ENCODE assay signal across 10 cellular contexts in the genomic region with DNA sequence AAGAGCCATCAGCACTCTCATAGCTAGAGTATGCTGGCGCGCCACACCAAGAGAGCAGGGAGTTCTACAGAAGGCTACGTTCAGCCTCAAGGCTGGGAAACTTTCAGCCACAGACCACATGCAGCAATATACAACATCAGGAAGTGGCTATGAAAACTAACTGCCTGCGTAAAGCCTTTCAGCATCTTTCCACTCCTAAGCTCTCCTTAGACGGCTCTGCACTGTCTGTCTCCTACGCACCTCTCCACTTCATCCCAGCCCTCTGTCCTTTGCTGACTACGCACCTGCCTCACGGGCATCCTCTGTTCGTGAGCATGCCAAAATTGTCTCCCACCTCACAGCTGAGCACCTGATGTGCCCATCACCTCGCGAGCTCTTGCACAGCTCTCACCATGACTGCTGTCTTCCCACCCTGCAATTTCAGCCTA. TPM values are rescaled to one million over a fixed set of nuclear protein-coding genes. Genes with fewer than 3 reads are reported as not detected.
DNase-seq lines count a peak whose midpoint lies in the region; ATAC-seq and TF ChIP-seq lines count a peak whose summit lies in the region.
"Had no signal": no experiment of that assay in that cellular context is flagged by ENCODE, and none has a peak within 500 bp of the region (broad histone marks: within the 10 kb centered on the region; RNA-seq: fewer than 3 reads in every experiment).

No MANE protein-coding gene starts in this region.

- DNase-seq in activated CD4-positive, CD25-positive, alpha-beta regulatory T cell (lab: John Stamatoyannopoulos, UW): no peak
- DNase-seq in activated CD8-positive, alpha-beta T cell treated with anti-CD3 and anti-CD28 coated beads for 36 hours: peak; percentile 82
- DNase-seq in mesenchymal stem cell (no peak), upper lobe of right lung (no peak), NCI-H69 (lab: John Stamatoyannopoulos, UW) (no peak)
- DNase-seq: SJCRH30 had no signal

- H2BK120ac ChIP-seq in mesenchymal stem cell (ENCODE audit: low read depth, low read length): no peak overlapping the region

- no peaks in the 10 kb centered on the region for H3K27me3 ChIP-seq in mesenchymal stem cell (ENCODE audit: control insufficient read depth in 1 of 2, insufficient read depth in 1 of 2, low read length in 2 of 2)
- H3K27me3 ChIP-seq in upper lobe of right lung: no peaks in the 10 kb centered on the region
- H3K27me3 ChIP-seq: SJCRH30 had no signal

- peaks cover 47% of the 10 kb centered on the region for H3K36me3 Mint-ChIP-seq in activated CD8-positive, alpha-beta T cell treated with anti-CD3 and anti-CD28 coated beads for 36 hours (ENCODE audit: low read depth)

- H3K14ac ChIP-seq in mesenchymal stem cell (ENCODE audit: low read length in 2 of 2): no peak overlapping the region

- H3K27ac ChIP-seq in mesenchymal stem cell (ENCODE audit: low read length, poor library complexity, severe bottlenecking) (no peak overlapping the region), upper lobe of right lung (no peak overlapping the region)
- H3K27ac ChIP-seq: SJCRH30 had no signal

- CTCF ChIA-PET in activated CD8-positive, alpha-beta T cell treated with anti-CD3 and anti-CD28 coated beads for 36 hours (lab: Charles Lee): interaction anchor here (0.7 to 9.1 kb wide), 7 partner anchors 9 to 580 kb away, joined by 3 to 92 read pairs (median 3); a partner anchor contains a TSS

- POLR2A ChIA-PET in activated CD8-positive, alpha-beta T cell treated with anti-CD3 and anti-CD28 coated beads for 36 hours (lab: Charles Lee): interaction anchor here (0.8 to 3.1 kb wide), 9 partner anchors 9 to 179 kb away, joined by 3 to 61 read pairs (median 4); a partner anchor contains a TSS

- H3K4me1 ChIP-seq in mesenchymal stem cell (ENCODE audit: control insufficient read depth, insufficient read depth, low read depth, low read length) (no peaks in the 10 kb centered on the region), upper lobe of right lung (no peaks in the 10 kb centered on the region)
- H3K4me1 ChIP-seq: SJCRH30 had no signal

- no peak overlapping the region for H4K91ac ChIP-seq in mesenchymal stem cell (ENCODE audit: low read length)

- H3K36me3 ChIP-seq in mesenchymal stem cell (ENCODE audit: control insufficient read depth in 1 of 2, insufficient read depth in 2 of 2, low read depth in 1 of 2, low read length in 2 of 2) (peaks cover 10 to 30% of the 10 kb centered on the region in 2 experiments), upper lobe of right lung (peaks cover 17% of the 10 kb centered on the region)

- peaks cover 21% of the 10 kb centered on the region for H3K79me1 ChIP-seq in mesenchymal stem cell (replicated peaks; ENCODE audit: low read length, poor library complexity, severe bottlenecking)

- peak; percentile 90 to 92 for ATAC-seq in activated CD4-positive, CD25-positive, alpha-beta regulatory T cell treated with anti-CD3 and anti-CD28 coated beads, Interleukin-2, amount 50 U/mL, for 24 hours
- peak; percentile 89 for ATAC-seq in activated CD8-positive, alpha-beta T cell treated with anti-CD3 and anti-CD28 coated beads for 36 hours
- ATAC-seq in upper lobe of right lung (peak; percentile 30), GM18868 (IDR thresholded peaks at IDR 0.05; ENCODE audit: unreplicated experiment) (no peak), HG03378 (IDR thresholded peaks at IDR 0.05; ENCODE audit: unreplicated experiment) (no peak)
- ATAC-seq: left lobe of liver had no signal

- no peak overlapping the region for H3K9ac ChIP-seq in mesenchymal stem cell (ENCODE audit: low read length)

- H3K9me3 ChIP-seq in mesenchymal stem cell (ENCODE audit: control insufficient read depth, low read length) (no peaks in the 10 kb centered on the region), upper lobe of right lung (no peaks in the 10 kb centered on the region)
- H3K9me3 ChIP-seq: SJCRH30 had no signal

- H3K9me3 Mint-ChIP-seq in activated CD8-positive, alpha-beta T cell treated with anti-CD3 and anti-CD28 coated beads for 36 hours: no peaks in the 10 kb centered on the region

- H3K4ac ChIP-seq in mesenchymal stem cell (ENCODE audit: low read depth in 1 of 2, low read length in 2 of 2): no peak overlapping the region

- H2BK15ac ChIP-seq in mesenchymal stem cell (ENCODE audit: low read depth, poor library complexity, severe bottlenecking): no peak overlapping the region

- peak overlapping the region; percentile 62 for H3K4me3 Mint-ChIP-seq in activated CD8-positive, alpha-beta T cell treated with anti-CD3 and anti-CD28 coated beads for 36 hours

- no peak overlapping the region for H2BK12ac ChIP-seq in mesenchymal stem cell (ENCODE audit: low read length in 2 of 2)

- peak overlapping the region; percentile 42 for H4K8ac ChIP-seq in mesenchymal stem cell (ENCODE audit: low read length)

- no peak overlapping the region for H2AK5ac ChIP-seq in mesenchymal stem cell (ENCODE audit: low read length, severe bottlenecking)

- no peak overlapping the region for H3K4me3 ChIP-seq in mesenchymal stem cell (ENCODE audit: insufficient read depth in 1 of 2, low read depth in 1 of 2, low read length in 2 of 2)
- no peak overlapping the region for H3K4me3 ChIP-seq in upper lobe of right lung
- H3K4me3 ChIP-seq: SJCRH30 had no signal

- H3K23ac ChIP-seq in mesenchymal stem cell (ENCODE audit: low read length in 2 of 2): no peak overlapping the region

- TF ChIP-seq CTCF in activated CD8-positive, alpha-beta T cell treated with anti-CD3 and anti-CD28 coated beads for 36 hours (IDR thresholded peaks at IDR 0.05): no peak
- TF ChIP-seq CTCF in upper lobe of right lung (IDR thresholded peaks at IDR 0.05): no peak

- H3K18ac ChIP-seq in mesenchymal stem cell (ENCODE audit: low read depth in 1 of 2, low read length in 2 of 2): no peak overlapping the region

- no peak overlapping the region for H2AFZ ChIP-seq in mesenchymal stem cell (ENCODE audit: low read depth, low read length)

- 96% methylated on average over 11 of the region's 11 CpGs for WGBS in mesenchymal stem cell

- peak overlapping the region; percentile 93 for H3K27ac Mint-ChIP-seq in activated CD8-positive, alpha-beta T cell treated with anti-CD3 and anti-CD28 coated beads for 36 hours

- H3K4me1 Mint-ChIP-seq in activated CD8-positive, alpha-beta T cell treated with anti-CD3 and anti-CD28 coated beads for 36 hours (ENCODE audit: low read depth): peaks cover 36% of the 10 kb centered on the region

- H2BK5ac ChIP-seq in mesenchymal stem cell (ENCODE audit: low read depth, low read length, poor library complexity, severe bottlenecking): no peak overlapping the region

- intact Hi-C loops in activated CD8-positive, alpha-beta T cell treated with anti-CD3 and anti-CD28 coated beads for 36 hours (cut with micrococcal nuclease): no loop called here
- intact Hi-C loops in upper lobe of right lung (cut with DNase I): no loop called here

- no peak overlapping the region for H3K4me2 ChIP-seq in mesenchymal stem cell (ENCODE audit: low read length, poor library complexity, severe bottlenecking)

- H3K27me3 Mint-ChIP-seq in activated CD8-positive, alpha-beta T cell treated with anti-CD3 and anti-CD28 coated beads for 36 hours: no peaks in the 10 kb centered on the region

RNA-seq across cellular contexts. Expression of a gene that starts 9.7 kb away (rescaled TPM):
- 100 to 1,000 TPM in 1 of 2 experiments, 10 to 100 TPM in 1; 96.9 to 101 TPM for total RNA-seq in activated CD8-positive, alpha-beta T cell treated with anti-CD3 and anti-CD28 coated beads for 36 hours
- 10.9 TPM for polyA plus RNA-seq in mesenchymal stem cell (2013, experiment 1 of 2)
- 11.2 TPM for polyA plus RNA-seq in mesenchymal stem cell (2013, experiment 2 of 2)
- total RNA-seq in upper lobe of right lung: 20.3 TPM

RNA-seq across cellular contexts. Expression of a gene that starts 10.0 kb away (rescaled TPM):
- total RNA-seq in activated CD8-positive, alpha-beta T cell treated with anti-CD3 and anti-CD28 coated beads for 36 hours: 10 to 100 TPM; 28.1 to 31.0 TPM
- polyA plus RNA-seq in mesenchymal stem cell (2013, experiment 1 of 2): 11.6 TPM
- polyA plus RNA-seq in mesenchymal stem cell (2013, experiment 2 of 2): 12.5 TPM
- total RNA-seq in upper lobe of right lung: 13.3 TPM

RNA-seq across cellular contexts. Expression of a gene that starts 48.4 kb away (rescaled TPM):
- 100 to 1,000 TPM; 108 to 111 TPM for total RNA-seq in activated CD8-positive, alpha-beta T cell treated with anti-CD3 and anti-CD28 coated beads for 36 hours
- polyA plus RNA-seq in mesenchymal stem cell (2013, experiment 1 of 2): 339 TPM
- 346 TPM for polyA plus RNA-seq in mesenchymal stem cell (2013, experiment 2 of 2)
- 89.9 TPM for total RNA-seq in upper lobe of right lung

Comparison
In these comparisons a context has a peak if more than half of its experiments do, and no peak if none do; other contexts are left out.
1. ATAC-seq: peak in activated CD4-positive, CD25-positive, alpha-beta regulatory T cell treated with anti-CD3 and anti-CD28 coated beads, Interleukin-2, amount 50 U/mL, for 24 hours (2 of 2), activated CD8-positive, alpha-beta T cell treated with anti-CD3 and anti-CD28 coated beads for 36 hours (single experiment) and upper lobe of right lung (single experiment); none in GM18868 (single experiment) and HG03378 (single experiment).